In genomic region chr17:76584427-76585047, GRCh38 we compare ENCODE assay signal across 9 cellular contexts. TPM values are rescaled to one million over a fixed set of nuclear protein-coding genes. Genes with fewer than 3 reads are reported as not detected.
DNase-seq lines count a peak whose midpoint lies in the region; ATAC-seq lines count a peak whose summit lies in the region.
"Had no signal": no experiment of that assay in that cellular context is flagged by ENCODE, and none has a peak within 500 bp of the region (broad histone marks: within the 10 kb centered on the region; RNA-seq: fewer than 3 reads in every experiment).

No MANE protein-coding gene starts in this region.

- H3K9me2 ChIP-seq in GM23248 (ENCODE audit: insufficient read depth) = no peaks in the 10 kb centered on the region

- H4K20me1 ChIP-seq in GM23248 (ENCODE audit: insufficient read depth) = no peaks in the 10 kb centered on the region

- H3K9me3 ChIP-seq in GM23248 (ENCODE audit: low read depth) = no peaks in the 10 kb centered on the region

- in situ Hi-C loops in GM23248 (cut with MboI) = loop anchor here (25.0 kb wide), 1 partner anchor 97 kb away; no protein-coding TSS in a partner anchor

- no peaks in the 10 kb centered on the region for H3K36me3 Mint-ChIP-seq in activated T-helper 2 cell treated with anti-CD3 and anti-CD28 coated beads, Interferon-gamma antibody, Interleukin-2, Interleukin-4, amounts not matched to agents 10 μg/mL and 5 μg/mL and 100 μg/mL, durations not matched to agents 14 hours and 24 hours and 36 hours (ENCODE audit: low read depth)

- H3K27me3 Mint-ChIP-seq in activated T-helper 2 cell treated with anti-CD3 and anti-CD28 coated beads, Interferon-gamma antibody, Interleukin-2, Interleukin-4, amounts not matched to agents 10 μg/mL and 5 μg/mL and 100 μg/mL, durations not matched to agents 14 hours and 24 hours and 36 hours (ENCODE audit: low read depth) = peaks cover 59% of the 10 kb centered on the region

- H3K9me3 Mint-ChIP-seq in activated T-helper 2 cell treated with anti-CD3 and anti-CD28 coated beads, Interferon-gamma antibody, Interleukin-2, Interleukin-4, amounts not matched to agents 10 μg/mL and 5 μg/mL and 100 μg/mL, durations not matched to agents 14 hours and 24 hours and 36 hours = no peaks in the 10 kb centered on the region

- no peak overlapping the region for H3K27ac ChIP-seq in GM23248

- peak overlapping the region; percentile 87 for H2AFZ ChIP-seq in GM23248

- H3K4me3 ChIP-seq in GM23248 = peak overlapping the region; percentile 66
- H3K4me3 ChIP-seq in iPS-11a (ENCODE audit: low read depth, low read length) = peak overlapping the region; percentile 31
- H3K4me3 ChIP-seq in skeletal muscle cell (ENCODE audit: low read depth, low read length) = peak overlapping the region; percentile 45

- H3K4me2 ChIP-seq in GM23248 (ENCODE audit: unreplicated experiment) = peak overlapping the region; percentile 84

- no peaks in the 10 kb centered on the region for H3K79me2 ChIP-seq in GM23248 (ENCODE audit: insufficient read depth)

- no peaks in the 10 kb centered on the region for H3K4me1 ChIP-seq in GM23248 (ENCODE audit: insufficient read depth)

- DNase-seq in GM23248 (no peak), skeletal muscle cell (ENCODE audit: low read depth) (no peak)
- DNase-seq in activated T-helper 2 cell treated with anti-CD3 and anti-CD28 coated beads, Interferon-gamma antibody, Interleukin-2, Interleukin-4, amounts not matched to agents 10 μg/mL and 5 μg/mL and 100 μg/mL, durations not matched to agents 14 hours and 24 hours and 36 hours (ENCODE audit: low spot score) = no peak
- DNase-seq in activated CD4-positive, CD25-positive, alpha-beta regulatory T cell treated with anti-CD3 and anti-CD28 coated beads, Interleukin-2, amount 50 U/mL, for 72 hours = no peak

- peak overlapping the region; percentile 51 for H3K4me3 Mint-ChIP-seq in activated T-helper 2 cell treated with anti-CD3 and anti-CD28 coated beads, Interferon-gamma antibody, Interleukin-2, Interleukin-4, amounts not matched to agents 10 μg/mL and 5 μg/mL and 100 μg/mL, durations not matched to agents 14 hours and 24 hours and 36 hours (ENCODE audit: low read depth)

- intact Hi-C loops in activated T-helper 2 cell treated with anti-CD3 and anti-CD28 coated beads, Interferon-gamma antibody, Interleukin-2, Interleukin-4, amounts not matched to agents 10 μg/mL and 5 μg/mL and 100 μg/mL, durations not matched to agents 14 hours and 24 hours and 36 hours (cut with micrococcal nuclease) = no loop called here

- peaks cover 2% of the 10 kb centered on the region for H3K4me1 Mint-ChIP-seq in activated T-helper 2 cell treated with anti-CD3 and anti-CD28 coated beads, Interferon-gamma antibody, Interleukin-2, Interleukin-4, amounts not matched to agents 10 μg/mL and 5 μg/mL and 100 μg/mL, durations not matched to agents 14 hours and 24 hours and 36 hours (ENCODE audit: low read depth)

- H3K27ac Mint-ChIP-seq in activated T-helper 2 cell treated with anti-CD3 and anti-CD28 coated beads, Interferon-gamma antibody, Interleukin-2, Interleukin-4, amounts not matched to agents 10 μg/mL and 5 μg/mL and 100 μg/mL, durations not matched to agents 14 hours and 24 hours and 36 hours = no peak overlapping the region

- no peaks in the 10 kb centered on the region for H3K36me3 ChIP-seq in GM23248 (ENCODE audit: low read depth)

- 45 to 54% methylated on average over 17 to 18 of the region's 18 CpGs for WGBS in GM23248 (ENCODE audit: low coverage in 1 of 2, low lambda C conversion rate in 2 of 2, missing lambda C conversion rate in 2 of 2), 2 experiments

- ATAC-seq in GM21528 (IDR thresholded peaks at IDR 0.05; ENCODE audit: low FRiP score, unreplicated experiment) (no peak), GM21367 (IDR thresholded peaks at IDR 0.05; ENCODE audit: unreplicated experiment) (no peak), GM18511 (IDR thresholded peaks at IDR 0.05; ENCODE audit: unreplicated experiment) (no peak)

- peaks cover 17% of the 10 kb centered on the region for H3K27me3 ChIP-seq in GM23248 (replicated peaks; ENCODE audit: insufficient read depth)

- peaks cover 4% of the 10 kb centered on the region; the same call in 1 of the 2 replicates for H3F3A ChIP-seq in GM23248 (ENCODE audit: insufficient read depth)

- H3K9ac ChIP-seq in GM23248 = no peak overlapping the region

RNA-seq across cellular contexts. Expression of gene ST6GALNAC2, which starts 1.1 kb away (rescaled TPM):
- 0.65 and 1.4 TPM in 2 replicates for total RNA-seq in GM23248 (2014; rRNA removed; shearing (Covaris generic))
- polyA plus RNA-seq in GM23248 (2016; fragmentation: Nextera tagmentation; extraction: Ambion mirVana) = 0.96 and 1.0 TPM in 2 replicates
- 0.41 TPM in 1 of 2 replicates, not detected in the other for total RNA-seq in activated T-helper 2 cell treated with anti-CD3 and anti-CD28 coated beads, Interferon-gamma antibody, Interleukin-2, Interleukin-4, amounts not matched to agents 10 μg/mL and 5 μg/mL and 100 μg/mL, durations not matched to agents 14 hours and 24 hours and 36 hours

RNA-seq across cellular contexts. Expression of gene PRCD, which starts 44.7 kb away (rescaled TPM):
- total RNA-seq in GM23248 (2014; rRNA removed; shearing (Covaris generic)) = 1.5 and 3.4 TPM in 2 replicates
- 0.43 and 0.93 TPM in 2 replicates for polyA plus RNA-seq in GM23248 (2016; fragmentation: Nextera tagmentation; extraction: Ambion mirVana)
- total RNA-seq in activated T-helper 2 cell treated with anti-CD3 and anti-CD28 coated beads, Interferon-gamma antibody, Interleukin-2, Interleukin-4, amounts not matched to agents 10 μg/mL and 5 μg/mL and 100 μg/mL, durations not matched to agents 14 hours and 24 hours and 36 hours = not detected in 2 replicates
- total RNA-seq: NCI-H460 had no signal

RNA-seq across cellular contexts. Expression of gene CYGB, which starts 47.0 kb away (rescaled TPM):
- total RNA-seq in GM23248 (2014; rRNA removed; shearing (Covaris generic)) = 6.3 and 8.3 TPM in 2 replicates
- polyA plus RNA-seq in GM23248 (2016; fragmentation: Nextera tagmentation; extraction: Ambion mirVana) = 1.1 and 1.6 TPM in 2 replicates
- total RNA-seq in activated T-helper 2 cell treated with anti-CD3 and anti-CD28 coated beads, Interferon-gamma antibody, Interleukin-2, Interleukin-4, amounts not matched to agents 10 μg/mL and 5 μg/mL and 100 μg/mL, durations not matched to agents 14 hours and 24 hours and 36 hours = not detected in 2 replicates

RNA-seq across cellular contexts. Expression of gene ST6GALNAC1, which starts 59.0 kb away (rescaled TPM):
- not detected in 2 replicates for total RNA-seq in GM23248 (2014; rRNA removed; shearing (Covaris generic))
- not detected in 2 replicates for polyA plus RNA-seq in GM23248 (2016; fragmentation: Nextera tagmentation; extraction: Ambion mirVana)
- 0.14 and 0.48 TPM in 2 replicates for total RNA-seq in activated T-helper 2 cell treated with anti-CD3 and anti-CD28 coated beads, Interferon-gamma antibody, Interleukin-2, Interleukin-4, amounts not matched to agents 10 μg/mL and 5 μg/mL and 100 μg/mL, durations not matched to agents 14 hours and 24 hours and 36 hours
- total RNA-seq: NCI-H460 had no signal
